In the genomic region with DNA sequence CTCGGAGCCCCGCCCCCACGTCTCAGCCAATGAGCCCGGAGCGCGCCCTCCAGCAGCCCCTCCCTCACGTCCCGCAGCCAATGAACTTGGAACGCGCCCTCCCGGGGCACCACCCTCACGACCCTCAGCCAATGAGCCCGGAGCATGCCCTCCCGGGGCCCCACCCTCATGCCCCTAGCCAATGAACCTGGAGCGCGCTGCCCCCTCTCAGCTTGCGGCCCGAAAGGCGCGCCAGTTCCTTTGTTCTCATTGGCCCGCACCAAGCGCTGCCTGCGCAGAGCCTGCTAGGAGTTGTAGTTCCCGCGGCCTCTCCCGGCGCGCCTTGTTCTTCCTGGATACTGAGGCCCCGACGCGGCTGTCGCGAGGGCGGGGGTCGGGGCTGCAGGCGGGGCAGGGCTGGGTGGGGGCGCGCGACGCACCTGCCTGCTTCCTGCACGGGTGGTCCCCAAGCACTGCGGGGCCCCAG, we compare ENCODE assay signal across 8 cellular contexts.
DNase-seq lines count a peak whose midpoint lies in the region; ATAC-seq lines count a peak whose summit lies in the region.

A gene (plus strand): TSS at position 325 of the 466 bp plus-strand sequence. CDS start 339 bp downstream, outside the sequence.

- no peaks in the 10 kb centered on the region for H3K9me3 Mint-ChIP-seq in dendritic cell treated with granulocyte-macrophage colony-stimulating factor and Interleukin-4, amounts not matched to agents 40 ng/mL and 50 ng/mL, for 4 days

- peaks cover 54% of the 10 kb centered on the region for H3K36me3 Mint-ChIP-seq in dendritic cell treated with granulocyte-macrophage colony-stimulating factor and Interleukin-4, amounts not matched to agents 40 ng/mL and 50 ng/mL, for 4 days (ENCODE audit: low read depth)

- H3K4me1 Mint-ChIP-seq in dendritic cell treated with granulocyte-macrophage colony-stimulating factor and Interleukin-4, amounts not matched to agents 40 ng/mL and 50 ng/mL, for 4 days (ENCODE audit: low read depth): peaks cover 41% of the 10 kb centered on the region

- peak; percentile 80 for ATAC-seq in GM19452 (IDR thresholded peaks at IDR 0.05; ENCODE audit: unreplicated experiment)
- peak; percentile 74 for ATAC-seq in HG03575 (IDR thresholded peaks at IDR 0.05; ENCODE audit: extremely low read depth, insufficient number of reproducible peaks, low FRiP score, unreplicated experiment)

- H3K27me3 Mint-ChIP-seq in dendritic cell treated with granulocyte-macrophage colony-stimulating factor and Interleukin-4, amounts not matched to agents 40 ng/mL and 50 ng/mL, for 4 days: no peaks in the 10 kb centered on the region

- intact Hi-C loops in dendritic cell treated with granulocyte-macrophage colony-stimulating factor and Interleukin-4, amounts not matched to agents 40 ng/mL and 50 ng/mL, for 4 days (cut with micrococcal nuclease): no loop called here

- peak within 1 kb of the TSS; percentile 84 for H3K4me3 Mint-ChIP-seq in dendritic cell treated with granulocyte-macrophage colony-stimulating factor and Interleukin-4, amounts not matched to agents 40 ng/mL and 50 ng/mL, for 4 days

- H3K27ac Mint-ChIP-seq in dendritic cell treated with granulocyte-macrophage colony-stimulating factor and Interleukin-4, amounts not matched to agents 40 ng/mL and 50 ng/mL, for 4 days: peak within 1 kb of the TSS; percentile 80

- peak; percentile 97 to 100 (median 99) for DNase-seq in C1 segment of cervical spinal cord (lab: John Stamatoyannopoulos, UW)
- peak; percentile 100 for DNase-seq in NCI-H82 (lab: John Stamatoyannopoulos, UW)
- DNase-seq in activated CD4-positive, alpha-beta T cell treated with anti-CD3 and anti-CD28 coated beads, Interleukin-2, amount 50 U/mL, for 4 hours: peak; percentile 99 to 100
- peak; percentile 100 for DNase-seq in left kidney (ENCODE audit: low read depth, low spot score)
- peak; percentile 99 to 100 for DNase-seq in stimulated activated CD4-positive, alpha-beta T cell treated with anti-CD3 and anti-CD28 coated beads, Interleukin-1b, Interleukin-23, amount 100 ng/mL, for 4 hours (ENCODE audit: low read depth in 2 of 2)

Comparison
In these comparisons a context has a peak if more than half of its experiments do, and no peak if none do; other contexts are left out.
1. Peak in every context shown above with its lines: DNase-seq and ATAC-seq.